ENCODE assay signal across 8 cellular contexts in genomic region chr4:154622598-154622997, GRCh38. TPM values are rescaled to one million over a fixed set of nuclear protein-coding genes. Genes with fewer than 3 reads are reported as not detected.
DNase-seq lines count a peak whose midpoint lies in the region; ATAC-seq and TF ChIP-seq lines count a peak whose summit lies in the region.

No MANE protein-coding gene starts in this region.

- no peaks in the 10 kb centered on the region for H3K36me3 Mint-ChIP-seq in activated T-cell treated with anti-CD3 and anti-CD28 coated beads, Interleukin-2, amount 50 U/mL, for 72 hours (ENCODE audit: insufficient read depth in 2 of 2)
- peaks cover 4% of the 10 kb centered on the region for H3K36me3 Mint-ChIP-seq in T-helper 17 cell (ENCODE audit: low read depth)
- H3K36me3 Mint-ChIP-seq in glutamatergic neuron (ENCODE audit: unreplicated experiment), result no peaks in the 10 kb centered on the region

- H3K27me3 ChIP-seq in HL-60 (ENCODE audit: insufficient read depth, poor library complexity, severe bottlenecking), result peaks cover 7% of the 10 kb centered on the region
- no peaks in the 10 kb centered on the region for H3K27me3 ChIP-seq in suprapubic skin

- H3K9me3 ChIP-seq in T-helper 17 cell (ENCODE audit: control insufficient read depth, low read length, poor library complexity, severe bottlenecking), result no peaks in the 10 kb centered on the region
- no peaks in the 10 kb centered on the region for H3K9me3 ChIP-seq in suprapubic skin

- H3K4me3 ChIP-seq in HL-60 (replicated peaks; ENCODE audit: insufficient read depth, low read length) (no peak overlapping the region), suprapubic skin (no peak overlapping the region)

- peak; percentile 15 to 24 for DNase-seq in activated T-cell treated with anti-CD3 and anti-CD28 coated beads, Interleukin-2, amount 50 U/mL, for 72 hours
- DNase-seq in activated T-cell treated with anti-CD3 and anti-CD28 coated beads for 4 hours (no peak), HL-60 (ENCODE audit: low read depth in 1 of 2, low spot score in 1 of 2) (peak in 1 of 2 experiments; percentile 25), T-helper 17 cell (no peak), glutamatergic neuron (no peak), suprapubic skin (ENCODE audit: low spot score in 2 of 2) (no peak), NCI-H1048 (lab: John Stamatoyannopoulos, UW) (no peak)

- peak; percentile 39 to 53 for ATAC-seq in activated T-cell treated with anti-CD3 and anti-CD28 coated beads, Interleukin-2, amount 50 U/mL, for 72 hours (replicated peaks in 1 of 2)
- ATAC-seq in GM19467 (IDR thresholded peaks at IDR 0.05; ENCODE audit: unreplicated experiment) (peak; percentile 47), T-helper 17 cell (peak; percentile 54)

- peak; percentile 1 for TF ChIP-seq CTCF in HL-60 (IDR thresholded peaks at IDR 0.05; ENCODE audit: insufficient read depth, low read length)
- TF ChIP-seq CTCF in glutamatergic neuron (IDR thresholded peaks at IDR 0.05; ENCODE audit: partially characterized antibody, unreplicated experiment), result peak; percentile 41
- TF ChIP-seq CTCF in suprapubic skin (IDR thresholded peaks at IDR 0.05), result peak; percentile 8 to 17

- H3K4me1 ChIP-seq in suprapubic skin, result peaks cover 8% of the 10 kb centered on the region

- H3K27ac ChIP-seq in HL-60 (replicated peaks) (no peak overlapping the region), suprapubic skin (no peak overlapping the region)

- H3K4me1 Mint-ChIP-seq in activated T-cell treated with anti-CD3 and anti-CD28 coated beads, Interleukin-2, amount 50 U/mL, for 72 hours (ENCODE audit: low read depth), result no peaks in the 10 kb centered on the region
- H3K4me1 Mint-ChIP-seq in T-helper 17 cell (peaks cover 3% of the 10 kb centered on the region), glutamatergic neuron (ENCODE audit: low read depth, unreplicated experiment) (peaks cover 2% of the 10 kb centered on the region)

- H3K36me3 ChIP-seq in suprapubic skin, result no peaks in the 10 kb centered on the region

- H3K9me3 Mint-ChIP-seq in activated T-cell treated with anti-CD3 and anti-CD28 coated beads, Interleukin-2, amount 50 U/mL, for 72 hours, result no peaks in the 10 kb centered on the region
- no peaks in the 10 kb centered on the region for H3K9me3 Mint-ChIP-seq in glutamatergic neuron (ENCODE audit: unreplicated experiment)

- no peak overlapping the region for H3K27ac Mint-ChIP-seq in activated T-cell treated with anti-CD3 and anti-CD28 coated beads, Interleukin-2, amount 50 U/mL, for 72 hours
- H3K27ac Mint-ChIP-seq in T-helper 17 cell, result no peak overlapping the region
- no peak overlapping the region for H3K27ac Mint-ChIP-seq in glutamatergic neuron (ENCODE audit: unreplicated experiment)

- no peak overlapping the region for H3K4me3 Mint-ChIP-seq in activated T-cell treated with anti-CD3 and anti-CD28 coated beads, Interleukin-2, amount 50 U/mL, for 72 hours
- H3K4me3 Mint-ChIP-seq in T-helper 17 cell (no peak overlapping the region), glutamatergic neuron (ENCODE audit: unreplicated experiment) (no peak overlapping the region)

- TF ChIP-seq EP300 in suprapubic skin (IDR thresholded peaks at IDR 0.05), result no peak

- peaks cover 14% of the 10 kb centered on the region for H3K27me3 Mint-ChIP-seq in activated T-cell treated with anti-CD3 and anti-CD28 coated beads, Interleukin-2, amount 50 U/mL, for 72 hours (ENCODE audit: low read depth)
- H3K27me3 Mint-ChIP-seq in T-helper 17 cell (peaks cover 37% of the 10 kb centered on the region), glutamatergic neuron (ENCODE audit: unreplicated experiment) (no peaks in the 10 kb centered on the region)

- TF ChIP-seq POLR2A in suprapubic skin (IDR thresholded peaks at IDR 0.05), result no peak

RNA-seq across cellular contexts. Expression of gene FGG, which starts 10.1 kb away (rescaled TPM):
- total RNA-seq in activated T-cell treated with anti-CD3 and anti-CD28 coated beads, Interleukin-2, amount 50 U/mL, for 72 hours, result not detected
- not detected for total RNA-seq in T-helper 17 cell
- not detected for total RNA-seq in glutamatergic neuron (ENCODE audit: unreplicated experiment)
- total RNA-seq in suprapubic skin, result 10 to 100 TPM in 1 of 4 donors, not detected in 3; 35.4 TPM

RNA-seq across cellular contexts. Expression of gene FGA, which starts 32.1 kb away (rescaled TPM):
- total RNA-seq in activated T-cell treated with anti-CD3 and anti-CD28 coated beads, Interleukin-2, amount 50 U/mL, for 72 hours, result not detected
- total RNA-seq in T-helper 17 cell (not detected), glutamatergic neuron (ENCODE audit: unreplicated experiment) (not detected), suprapubic skin (10 to 100 TPM in 1 of 4 donors, not detected in 3; 30.0 TPM)

RNA-seq across cellular contexts. Expression of gene FGB, which starts 59.8 kb away (rescaled TPM):
- not detected for total RNA-seq in activated T-cell treated with anti-CD3 and anti-CD28 coated beads, Interleukin-2, amount 50 U/mL, for 72 hours
- total RNA-seq in T-helper 17 cell (not detected), glutamatergic neuron (ENCODE audit: unreplicated experiment) (not detected), suprapubic skin (10 to 100 TPM in 1 of 4 donors, not detected in 3; 40.9 TPM)

Comparison
In these comparisons a context has a peak if more than half of its experiments do, and no peak if none do; other contexts are left out.
1. DNase-seq: peak in activated T-cell treated with anti-CD3 and anti-CD28 coated beads, Interleukin-2, amount 50 U/mL, for 72 hours (2 of 2); none in activated T-cell treated with anti-CD3 and anti-CD28 coated beads for 4 hours (single experiment), T-helper 17 cell (0 of 3), glutamatergic neuron (single experiment), suprapubic skin (0 of 2) and NCI-H1048 (single experiment).
2. Peak in every context shown above with its lines, with median percentiles within 50 percentile points of each other: ATAC-seq and CTCF ChIP-seq.